In the genomic region with DNA sequence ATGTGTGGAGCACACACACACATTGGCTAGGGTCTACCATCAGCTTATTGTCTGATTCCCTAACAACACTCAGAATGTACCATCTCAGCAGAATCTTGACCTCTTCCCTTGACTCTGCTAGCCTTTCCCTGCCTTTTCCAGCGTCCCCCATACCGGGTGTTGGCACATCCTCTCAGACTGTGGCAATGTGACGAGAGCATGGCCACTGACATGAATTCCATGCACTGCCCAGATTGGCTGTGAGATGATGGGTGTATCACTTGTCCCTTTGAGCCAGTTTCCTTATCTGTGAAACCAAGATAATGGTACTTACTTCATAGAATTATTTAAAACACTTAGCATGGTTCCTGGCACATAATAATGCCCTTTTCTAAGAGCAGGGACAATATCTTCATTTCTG, we compare ENCODE assay signal across 26 cellular contexts.
"Had no signal": no experiment of that assay in that cellular context is flagged by ENCODE, and none has a peak within 500 bp of the region (broad histone marks: within the 10 kb centered on the region; RNA-seq: fewer than 3 reads in every experiment).

No MANE protein-coding gene starts in this region.

- H3K9me3 Mint-ChIP-seq: naive thymus-derived CD4-positive, alpha-beta T cell; natural killer cell treated with Interleukin-12 subunit alpha and Interleukin-12 subunit beta and Interleukin-15 and Interleukin-18, amount 100 ng/mL, for 72 hours; stimulated activated memory B cell treated with anti-CD40 and anti-IgM and Interleukin-4, amounts not matched to agents 10 μg/mL and 1 μg/mL and 100 μg/mL, for 72 hours; stimulated activated naive CD8-positive, alpha-beta T cell treated with anti-CD3 and anti-CD28 coated beads, Interleukin-15, amount 100 ng/mL, for 72 hours; type B pancreatic cell had no signal

- H2AFZ ChIP-seq: hepatocyte had no signal

- H3K4me3 Mint-ChIP-seq: naive thymus-derived CD4-positive, alpha-beta T cell; natural killer cell treated with Interleukin-12 subunit alpha and Interleukin-12 subunit beta and Interleukin-15 and Interleukin-18, amount 100 ng/mL, for 72 hours; stimulated activated memory B cell treated with anti-CD40 and anti-IgM and Interleukin-4, amounts not matched to agents 10 μg/mL and 1 μg/mL and 100 μg/mL, for 72 hours; stimulated activated naive CD8-positive, alpha-beta T cell treated with anti-CD3 and anti-CD28 coated beads, Interleukin-15, amount 100 ng/mL, for 72 hours; type B pancreatic cell had no signal

- FAIRE-seq: pancreas had no signal

- DNase-seq: islet precursor cell; midbrain; mucosa of descending colon; naive thymus-derived CD4-positive, alpha-beta T cell; nucleus accumbens; pancreas; posterior cingulate gyrus; retina; right lobe of liver; stimulated activated CD4-positive, alpha-beta T cell treated with anti-CD3 and anti-CD28 coated beads, Interleukin-1b, Interleukin-23, amount 100 ng/mL, for 48 hours; stimulated activated CD4-positive, alpha-beta T cell treated with anti-CD3 and anti-CD28 coated beads, Interleukin-2, amount 100 ng/mL, for 48 hours; stimulated activated CD4-positive, alpha-beta T cell treated with anti-CD3 and anti-CD28 coated beads, Interleukin-4, amount 100 ng/mL, for 4 hours; stimulated activated CD8-positive, alpha-beta memory T cell treated with anti-CD3 and anti-CD28 coated beads, Interleukin-4, amount 100 ng/mL, for 48 hours; stimulated activated naive CD4-positive, alpha-beta T cell treated with Interleukin-2 at 50 U/mL for 16 hours; stimulated activated naive CD8-positive, alpha-beta T cell treated with anti-CD3 and anti-CD28 coated beads, Interleukin-15, amount 100 ng/mL, for 72 hours; substantia nigra; uterus had no signal

- H3K27ac ChIP-seq: hepatocyte, pancreas, prostate gland, right lobe of liver, tibial nerve, uterus had no signal

- ATAC-seq: left lobe of liver; mucosa of descending colon; naive thymus-derived CD4-positive, alpha-beta T cell; natural killer cell treated with Interleukin-12 subunit alpha and Interleukin-12 subunit beta and Interleukin-15 and Interleukin-18, amount 100 ng/mL, for 72 hours; pancreas; right lobe of liver; stimulated activated memory B cell treated with anti-CD40 and anti-IgM and Interleukin-4, amounts not matched to agents 10 μg/mL and 1 μg/mL and 100 μg/mL, for 72 hours; stimulated activated naive CD8-positive, alpha-beta T cell treated with anti-CD3 and anti-CD28 coated beads, Interleukin-15, amount 100 ng/mL, for 72 hours had no signal

- H3K4me2 ChIP-seq: hepatocyte, smooth muscle cell had no signal

- H3K4me1 ChIP-seq: pancreas, prostate gland, right lobe of liver, tibial nerve, uterus had no signal

- H3K9me3 ChIP-seq: mucosa of descending colon, pancreas, prostate gland, right lobe of liver, tibial nerve, uterus had no signal

- H3K4me1 Mint-ChIP-seq: naive thymus-derived CD4-positive, alpha-beta T cell; stimulated activated naive CD8-positive, alpha-beta T cell treated with anti-CD3 and anti-CD28 coated beads, Interleukin-15, amount 100 ng/mL, for 72 hours had no signal

- H3K27me3 Mint-ChIP-seq: naive thymus-derived CD4-positive, alpha-beta T cell; natural killer cell treated with Interleukin-12 subunit alpha and Interleukin-12 subunit beta and Interleukin-15 and Interleukin-18, amount 100 ng/mL, for 72 hours; stimulated activated memory B cell treated with anti-CD40 and anti-IgM and Interleukin-4, amounts not matched to agents 10 μg/mL and 1 μg/mL and 100 μg/mL, for 72 hours; stimulated activated naive CD8-positive, alpha-beta T cell treated with anti-CD3 and anti-CD28 coated beads, Interleukin-15, amount 100 ng/mL, for 72 hours had no signal

- H3K36me3 Mint-ChIP-seq: natural killer cell treated with Interleukin-12 subunit alpha and Interleukin-12 subunit beta and Interleukin-15 and Interleukin-18, amount 100 ng/mL, for 72 hours; type B pancreatic cell had no signal

- H3K27ac Mint-ChIP-seq: naive thymus-derived CD4-positive, alpha-beta T cell; natural killer cell treated with Interleukin-12 subunit alpha and Interleukin-12 subunit beta and Interleukin-15 and Interleukin-18, amount 100 ng/mL, for 72 hours; stimulated activated memory B cell treated with anti-CD40 and anti-IgM and Interleukin-4, amounts not matched to agents 10 μg/mL and 1 μg/mL and 100 μg/mL, for 72 hours; type B pancreatic cell had no signal

- H3K4me3 ChIP-seq: hepatocyte, lung, mucosa of descending colon, pancreas, prostate gland, right lobe of liver, smooth muscle cell, tibial nerve, uterus had no signal

- H3K27me3 ChIP-seq: hepatocyte, pancreas, right lobe of liver, tibial nerve, uterus had no signal

- H3K79me2 ChIP-seq: hepatocyte had no signal

- H3K36me3 ChIP-seq: pancreas, prostate gland, uterus had no signal
